Comparison of ENCODE assay signal across 14 cellular contexts in genomic region chr7:116798205-116798730, GRCh38.
"Had no signal": no experiment of that assay in that cellular context is flagged by ENCODE, and none has a peak within 500 bp of the region (broad histone marks: within the 10 kb centered on the region; RNA-seq: fewer than 3 reads in every experiment).

No MANE protein-coding gene starts in this region.

- ATAC-seq: left lung, SK-N-SH treated with all-trans-retinoic acid at 6 μM for 48 hours, WTC11 had no signal

- H3K4me3 ChIP-seq: coronary artery, left lung, neural progenitor cell, pancreas, tibial artery had no signal

- H3K36me3 ChIP-seq: neural progenitor cell, pancreas, tibial artery had no signal

- H3K9me3 ChIP-seq: left lung, pancreas, tibial artery had no signal

- H3K27ac ChIP-seq: coronary artery, left lung, neural progenitor cell, pancreas, tibial artery had no signal

- FAIRE-seq: islet of Langerhans, pancreas had no signal

- H3K4me2 ChIP-seq: neural progenitor cell had no signal

- H3K27me3 ChIP-seq: left lung, neural progenitor cell, pancreas, tibial artery had no signal

- DNase-seq: activated CD4-positive, alpha-beta T cell treated with anti-CD3 and anti-CD28 coated beads for 48 hours; activated CD8-positive, alpha-beta memory T cell treated with anti-CD3 and anti-CD28 coated beads for 24 hours; activated naive CD4-positive, alpha-beta T cell treated with anti-CD3 and anti-CD28 coated beads for 36 hours; caudate nucleus; effector memory CD4-positive, alpha-beta T cell; left lung; mesenchymal stem cell; pancreas; tibial artery had no signal
